16 cellular contexts compared by ENCODE assay signal in genomic region chr5:64603676-64604075, GRCh38.
"Had no signal": no experiment of that assay in that cellular context is flagged by ENCODE, and none has a peak within 500 bp of the region (broad histone marks: within the 10 kb centered on the region; RNA-seq: fewer than 3 reads in every experiment).

No MANE protein-coding gene starts in this region.

- H3K27me3 Mint-ChIP-seq: type B pancreatic cell had no signal

- H3K36me3 Mint-ChIP-seq: naive thymus-derived CD8-positive, alpha-beta T cell; type B pancreatic cell had no signal

- H3K79me2 ChIP-seq: hepatocyte had no signal

- H3K27ac ChIP-seq: hepatocyte, neutrophil, psoas muscle, skin epidermis had no signal

- DNase-seq: effector memory CD4-positive, alpha-beta T cell; foreskin melanocyte; head of caudate nucleus; mammary epithelial cell; mucosa of descending colon; naive thymus-derived CD8-positive, alpha-beta T cell; psoas muscle; stimulated activated CD4-positive, alpha-beta T cell treated with anti-CD3 and anti-CD28 coated beads, Interleukin-2, amount 100 ng/mL, for 24 hours; stimulated activated CD4-positive, alpha-beta T cell treated with anti-CD3 and anti-CD28 coated beads, Interleukin-4, amount 100 ng/mL, for 4 hours; stimulated activated naive CD4-positive, alpha-beta T cell treated with Interleukin-2 at 50 U/mL for 16 hours had no signal

- H3K4me3 Mint-ChIP-seq: naive thymus-derived CD8-positive, alpha-beta T cell; type B pancreatic cell had no signal

- ATAC-seq: esophagus mucosa; mucosa of descending colon; naive thymus-derived CD8-positive, alpha-beta T cell; psoas muscle; sciatic nerve had no signal

- H3K4me1 Mint-ChIP-seq: naive thymus-derived CD8-positive, alpha-beta T cell had no signal

- H3K4me1 ChIP-seq: psoas muscle had no signal

- H3K4me2 ChIP-seq: hepatocyte had no signal

- H3K9me3 ChIP-seq: mucosa of descending colon, neutrophil, psoas muscle had no signal

- H3K27ac Mint-ChIP-seq: naive thymus-derived CD8-positive, alpha-beta T cell; type B pancreatic cell had no signal

- H3K4me3 ChIP-seq: hepatocyte, mucosa of descending colon, psoas muscle, skin epidermis had no signal

- H2AFZ ChIP-seq: hepatocyte had no signal

- H3K9me3 Mint-ChIP-seq: naive thymus-derived CD8-positive, alpha-beta T cell; type B pancreatic cell had no signal

- H3K36me3 ChIP-seq: neutrophil had no signal
